11 cellular contexts compared by ENCODE assay signal in genomic region chr6:135850882-135851281, GRCh38. TPM values are rescaled to one million over a fixed set of nuclear protein-coding genes. Genes with fewer than 3 reads are reported as not detected.
DNase-seq lines count a peak whose midpoint lies in the region; ATAC-seq, FAIRE-seq and TF ChIP-seq lines count a peak whose summit lies in the region.
"Had no signal": no experiment of that assay in that cellular context is flagged by ENCODE, and none has a peak within 500 bp of the region (broad histone marks: within the 10 kb centered on the region; RNA-seq: fewer than 3 reads in every experiment).

No MANE protein-coding gene starts in this region.

- TF ChIP-seq EP300 in HepG2 (IDR thresholded peaks at IDR 0.05; ENCODE audit: low read depth in 2 of 2, low read length in 2 of 2) (no peak), HepG2 (CRISPR knock-in tag; IDR thresholded peaks at IDR 0.05; ENCODE audit: borderline replicate concordance) (no peak)

- H3K27me3 ChIP-seq in right lobe of liver (no peaks in the 10 kb centered on the region), HepG2 (ENCODE audit: control insufficient read depth in 1 of 2, insufficient read depth in 2 of 2, low read length in 2 of 2) (no peaks in the 10 kb centered on the region), adipocyte (replicated peaks; ENCODE audit: control insufficient read depth, insufficient read depth, low read length) (no peaks in the 10 kb centered on the region), muscle layer of duodenum (ENCODE audit: low read depth, low read length) (no peaks in the 10 kb centered on the region), vagina (no peaks in the 10 kb centered on the region)

- no peak overlapping the region for H3K9ac ChIP-seq in HepG2 (ENCODE audit: insufficient read depth, low read depth, low read length)
- peak overlapping the region; percentile 81 for H3K9ac ChIP-seq in adipocyte (ENCODE audit: low read length)

- H3K36me3 ChIP-seq in right lobe of liver, result no peaks in the 10 kb centered on the region
- no peaks in the 10 kb centered on the region for H3K36me3 ChIP-seq in HepG2 (replicated peaks in 1 of 2; ENCODE audit: control insufficient read depth in 1 of 2, insufficient read depth in 2 of 2, low read length in 2 of 2)
- no peaks in the 10 kb centered on the region for H3K36me3 ChIP-seq in adipocyte (ENCODE audit: control insufficient read depth, insufficient read depth, low read length, severe bottlenecking)
- H3K36me3 ChIP-seq in muscle layer of duodenum (ENCODE audit: control insufficient read depth in 1 of 2, insufficient read depth in 2 of 2, low read length in 2 of 2), result no peaks in the 10 kb centered on the region
- no peaks in the 10 kb centered on the region for H3K36me3 ChIP-seq in vagina

- no peak overlapping the region for H3K4me3 Mint-ChIP-seq in stimulated activated memory B cell treated with anti-CD40 and anti-IgM and Interleukin-4, amounts not matched to agents 10 μg/mL and 1 μg/mL and 100 μg/mL, for 72 hours

- DNase-seq in right lobe of liver (no peak), HepG2 (ENCODE audit: low spot score) (no peak), adipocyte (ENCODE audit: low read depth) (peak; percentile 54), vagina (ENCODE audit: extremely low spot score in 2 of 2) (no peak), HUDEP-2 (lab: John Stamatoyannopoulos, UW; ENCODE audit: unreplicated experiment in 76 of 76) (no peak)
- DNase-seq: NCI-H1105 treated with DMSO at 0.1 percent for 48 hours had no signal

- peak overlapping the region in 2 of 3 donors; percentile 58 to 77 for H3K27ac ChIP-seq in right lobe of liver
- H3K27ac ChIP-seq in HepG2 (ENCODE audit: extremely low read length, insufficient read depth, low read length), result no peak overlapping the region
- H3K27ac ChIP-seq in muscle layer of duodenum (ENCODE audit: low read length), result peak overlapping the region; percentile 68
- peak overlapping the region; percentile 16 for H3K27ac ChIP-seq in vagina
- H3K27ac ChIP-seq: C4-2B had no signal

- no peaks in the 10 kb centered on the region for H3K9me3 ChIP-seq in right lobe of liver
- H3K9me3 ChIP-seq in HepG2 (ENCODE audit: low read length), result no peaks in the 10 kb centered on the region
- H3K9me3 ChIP-seq in adipocyte (ENCODE audit: control insufficient read depth, low read length), result peaks cover 3% of the 10 kb centered on the region
- no peaks in the 10 kb centered on the region for H3K9me3 ChIP-seq in muscle layer of duodenum (ENCODE audit: control insufficient read depth in 1 of 2, low read length in 2 of 2)
- H3K9me3 ChIP-seq in vagina, result no peaks in the 10 kb centered on the region

- intact Hi-C loops in right lobe of liver (cut with DNase I) (no loop called here), HepG2 (cut with micrococcal nuclease; ENCODE audit: unreplicated experiment) (no loop called here), vagina (cut with DNase I) (no loop called here)

- H3K4me3 ChIP-seq in right lobe of liver (no peak overlapping the region), HepG2 (replicated peaks in 1 of 3; ENCODE audit: insufficient read depth in 1 of 3, low read depth in 2 of 3, low read length in 3 of 3) (no peak overlapping the region), adipocyte (ENCODE audit: low read length) (peak overlapping the region; percentile 81), muscle layer of duodenum (ENCODE audit: low read depth in 1 of 2, low read length in 2 of 2) (peak overlapping the region in 1 of 2 donors; percentile 55), vagina (no peak overlapping the region)

- TF ChIP-seq CTCF in right lobe of liver (IDR thresholded peaks at IDR 0.05) (no peak), HepG2 (CRISPR knock-in tag; IDR thresholded peaks at IDR 0.05) (no peak), vagina (IDR thresholded peaks at IDR 0.05) (no peak)

- POLR2A ChIA-PET in HepG2 (lab: Yijun Ruan, JAX), result no interaction called here

- peaks cover 34% of the 10 kb centered on the region for H3K4me1 Mint-ChIP-seq in stimulated activated memory B cell treated with anti-CD40 and anti-IgM and Interleukin-4, amounts not matched to agents 10 μg/mL and 1 μg/mL and 100 μg/mL, for 72 hours

- no peaks in the 10 kb centered on the region for H3K36me3 Mint-ChIP-seq in stimulated activated memory B cell treated with anti-CD40 and anti-IgM and Interleukin-4, amounts not matched to agents 10 μg/mL and 1 μg/mL and 100 μg/mL, for 72 hours
- H3K36me3 Mint-ChIP-seq: natural killer cell treated with Interleukin-12 subunit alpha and Interleukin-12 subunit beta and Interleukin-15 and Interleukin-18, amount 100 ng/mL, for 72 hours had no signal

- no peaks in the 10 kb centered on the region for H3K9me3 Mint-ChIP-seq in stimulated activated memory B cell treated with anti-CD40 and anti-IgM and Interleukin-4, amounts not matched to agents 10 μg/mL and 1 μg/mL and 100 μg/mL, for 72 hours
- H3K9me3 Mint-ChIP-seq: natural killer cell treated with Interleukin-12 subunit alpha and Interleukin-12 subunit beta and Interleukin-15 and Interleukin-18, amount 100 ng/mL, for 72 hours had no signal

- H3K79me2 ChIP-seq in HepG2 (ENCODE audit: insufficient read depth, low read length), result no peaks in the 10 kb centered on the region

- TF ChIP-seq RAD21 in HepG2 (CRISPR knock-in tag; IDR thresholded peaks at IDR 0.05), result no peak

- FAIRE-seq in HepG2 (lab: Jason Lieb, UNC), result no peak

- no peaks in the 10 kb centered on the region for H3K27me3 Mint-ChIP-seq in stimulated activated memory B cell treated with anti-CD40 and anti-IgM and Interleukin-4, amounts not matched to agents 10 μg/mL and 1 μg/mL and 100 μg/mL, for 72 hours

- CTCF ChIA-PET in HepG2 (lab: Yijun Ruan, JAX; ENCODE audit: low intra/inter-chr PET ratio, low total read pairs), result no interaction called here

- no peak overlapping the region for H2AFZ ChIP-seq in HepG2 (ENCODE audit: low read length)

- ATAC-seq in right lobe of liver, result no peak
- ATAC-seq in HepG2, result no peak
- ATAC-seq in HG03175 (IDR thresholded peaks at IDR 0.05; ENCODE audit: unreplicated experiment), result no peak
- ATAC-seq in stimulated activated memory B cell treated with anti-CD40 and anti-IgM and Interleukin-4, amounts not matched to agents 10 μg/mL and 1 μg/mL and 100 μg/mL, for 72 hours, result no peak

- H4K20me1 ChIP-seq in HepG2 (ENCODE audit: insufficient read depth, low read length), result no peaks in the 10 kb centered on the region

- H3K4me1 ChIP-seq in right lobe of liver (peaks cover 0 to 17% (median 3%) of the 10 kb centered on the region in 4 donors), HepG2 (ENCODE audit: insufficient read depth, low read length) (no peaks in the 10 kb centered on the region), adipocyte (ENCODE audit: control insufficient read depth, insufficient read depth, low read length) (peaks cover 27% of the 10 kb centered on the region), muscle layer of duodenum (ENCODE audit: control insufficient read depth in 1 of 2, insufficient read depth in 2 of 2, low read length in 2 of 2) (no peaks in the 10 kb centered on the region), vagina (peaks cover 10% of the 10 kb centered on the region)

- 100% methylated on average over 3 of the region's 3 CpGs for WGBS in right lobe of liver (ENCODE audit: insufficient coverage, low coverage, low lambda C conversion rate, missing lambda C conversion rate)
- WGBS in HepG2 (ENCODE audit: low lambda C conversion rate), result 18% methylated on average over 3 of the region's 3 CpGs

- TF ChIP-seq POLR2A in right lobe of liver (IDR thresholded peaks at IDR 0.05), result no peak
- TF ChIP-seq POLR2A in HepG2 (IDR thresholded peaks at IDR 0.05; ENCODE audit: insufficient read depth in 1 of 2, low read depth in 2 of 2, low read length in 2 of 2), result no peak
- TF ChIP-seq POLR2A in vagina (IDR thresholded peaks at IDR 0.05), result no peak

- no TSS peak for BruUV-seq in HepG2 (replicated peaks; lab: Mats Ljungman, UMichigan)

- H3K4me2 ChIP-seq in HepG2 (ENCODE audit: low read depth, low read length), result no peak overlapping the region

- H3K27ac Mint-ChIP-seq in stimulated activated memory B cell treated with anti-CD40 and anti-IgM and Interleukin-4, amounts not matched to agents 10 μg/mL and 1 μg/mL and 100 μg/mL, for 72 hours, result no peak overlapping the region

- in situ Hi-C loops in HepG2 (cut with HindIII; ENCODE audit: extremely low pct_ligation_motif_present, low pct_unique_long_range_greater_than_20kb), result no loop called here

TF ChIP-seq in HepG2, 621 proteins besides CTCF, POLR2A, EP300 and RAD21 (continues in another document):
- no peak for TF ChIP-seq KDM6A (CRISPR knock-in tag; IDR thresholded peaks at IDR 0.05; ENCODE audit: low read depth)
- TF ChIP-seq MAZ (IDR thresholded peaks at IDR 0.05; ENCODE audit: borderline replicate concordance, low read depth, low read length), result no peak
- no peak for TF ChIP-seq MAZ (CRISPR knock-in tag; IDR thresholded peaks at IDR 0.05; ENCODE audit: low read depth)
- TF ChIP-seq IRF2 (CRISPR knock-in tag; IDR thresholded peaks at IDR 0.05), result no peak
- TF ChIP-seq HNRNPK (IDR thresholded peaks at IDR 0.05; ENCODE audit: low read depth, low read length, poor library complexity, severe bottlenecking), result no peak
- no peak for TF ChIP-seq RBFOX2 (IDR thresholded peaks at IDR 0.05; ENCODE audit: low read depth, low read length)

RNA-seq across cellular contexts. Expression of gene PDE7B, which starts 0.6 kb away (rescaled TPM):
- 1 to 10 TPM; 1.1 to 5.1 (median 1.9) TPM for total RNA-seq in right lobe of liver
- total RNA-seq in HepG2 (2016; rRNA removed; fragmentation: Illumina TruSeq; extraction: Trizol), result not detected in 2 replicates
- not detected in 2 replicates for total RNA-seq in HepG2 (2016; cell fraction: cytosol; rRNA removed; fragmentation: Illumina TruSeq; extraction: Trizol; ENCODE audit: low read depth)
- total RNA-seq in HepG2 (2016; cell fraction: insoluble cytoplasmic fraction; rRNA removed; fragmentation: Illumina TruSeq; extraction: Trizol), result not detected in 2 replicates
- total RNA-seq in HepG2 (2016; cell fraction: membrane; rRNA removed; fragmentation: Illumina TruSeq; extraction: Trizol), result not detected in 2 replicates
- total RNA-seq in HepG2 (2016; cell fraction: nucleus; rRNA removed; fragmentation: Illumina TruSeq; extraction: Trizol), result not detected in 2 replicates
- not detected in 2 replicates for polyA plus RNA-seq in HepG2 (2011; rRNA removed)
- not detected in 2 replicates for polyA plus RNA-seq in HepG2 (2011; cell fraction: cytosol; rRNA removed)
- not detected in 2 replicates for polyA plus RNA-seq in HepG2 (2011; cell fraction: nucleus; rRNA removed)
- not detected in 2 replicates for polyA plus RNA-seq in HepG2 (2012)
- not detected in 2 replicates for polyA plus RNA-seq in HepG2 (2016; cell fraction: cytosol; fragmentation: Illumina TruSeq; extraction: Trizol; ENCODE audit: low read depth)
- polyA plus RNA-seq in HepG2 (2016; cell fraction: insoluble cytoplasmic fraction; fragmentation: Illumina TruSeq; extraction: Trizol; ENCODE audit: low read depth), result not detected in 2 replicates
- polyA plus RNA-seq in HepG2 (2016; cell fraction: membrane; fragmentation: Illumina TruSeq; extraction: Trizol; ENCODE audit: low read depth), result not detected in 2 replicates
- polyA plus RNA-seq in HepG2 (2016; cell fraction: nucleus; fragmentation: Illumina TruSeq; extraction: Trizol; ENCODE audit: insufficient read depth, low read depth), result not detected in 2 replicates
- 14.3 TPM in 1 of 2 replicates, not detected in the other for polyA minus RNA-seq in HepG2 (2011; rRNA and poly(A)+ RNA removed; ENCODE audit: low replicate concordance)
- not detected in 2 replicates for polyA minus RNA-seq in HepG2 (2011; cell fraction: cytosol; rRNA and poly(A)+ RNA removed)
- polyA minus RNA-seq in HepG2 (2011; cell fraction: nucleus; rRNA and poly(A)+ RNA removed), result not detected in 2 replicates
- total RNA-seq in vagina, result 6.9 TPM
